In genomic region chr12:90274407-90274806, GRCh38 we compare ENCODE assay signal across 22 cellular contexts.
A peak's percentile ranks its signal among the peaks of the same experiment; 100 is the strongest.
DNase-seq lines count a peak whose midpoint lies in the region; ATAC-seq and TF ChIP-seq lines count a peak whose summit lies in the region.
"Had no signal": no experiment of that assay in that cellular context is flagged by ENCODE, and none has a peak within 500 bp of the region (broad histone marks: within the 10 kb centered on the region; RNA-seq: fewer than 3 reads in every experiment).

No MANE protein-coding gene starts in this region.

- H3K27ac Mint-ChIP-seq in H9 = no peak overlapping the region
- H3K27ac Mint-ChIP-seq: memory B cell, natural killer cell had no signal

- H3K9me3 Mint-ChIP-seq in H9 = no peaks in the 10 kb centered on the region
- H3K9me3 Mint-ChIP-seq: memory B cell had no signal

- no peak overlapping the region for H3K4me3 Mint-ChIP-seq in H9
- H3K4me3 Mint-ChIP-seq: memory B cell, natural killer cell had no signal

- H4K20me1 ChIP-seq in H9 (ENCODE audit: control insufficient read depth, insufficient read depth, insufficient read length) = no peaks in the 10 kb centered on the region
- H4K20me1 ChIP-seq: BLaER1 had no signal

- POLR2A ChIA-PET in Panc1 (lab: Charles Lee) = no interaction called here

- CTCF ChIA-PET in Panc1 (lab: Charles Lee) = interaction anchor here (0.6 kb wide), 1 partner anchor 265 kb away, joined by 3 read pairs; no protein-coding TSS in a partner anchor

- H3K23ac ChIP-seq in H9 (ENCODE audit: insufficient read length, low read depth, low read length) = no peak overlapping the region
- H3K23ac ChIP-seq in mesendoderm (ENCODE audit: low read length) = no peak overlapping the region

- H2BK5ac ChIP-seq in H9 (ENCODE audit: insufficient read length, low read length) = no peak overlapping the region
- no peak overlapping the region for H2BK5ac ChIP-seq in mesendoderm (ENCODE audit: low read length)

- ATAC-seq in Panc1 (no peak), HG03045 (IDR thresholded peaks at IDR 0.05; ENCODE audit: unreplicated experiment) (no peak)
- ATAC-seq: natural killer cell had no signal

- no peaks in the 10 kb centered on the region for H3K4me1 ChIP-seq in H9 (ENCODE audit: insufficient read depth, low read length)
- H3K4me1 ChIP-seq in Panc1 (ENCODE audit: control insufficient read depth, insufficient read depth, low read length) = no peaks in the 10 kb centered on the region
- H3K4me1 ChIP-seq in mesendoderm (ENCODE audit: control insufficient read depth, low read depth, low read length) = no peaks in the 10 kb centered on the region
- H3K4me1 ChIP-seq: BLaER1, SJSA1 had no signal

- no peaks in the 10 kb centered on the region for H3K79me1 ChIP-seq in H9 (ENCODE audit: insufficient read depth, low read depth, low read length, poor library complexity, severe bottlenecking)
- no peaks in the 10 kb centered on the region for H3K79me1 ChIP-seq in mesendoderm (ENCODE audit: low read length)

- no peaks in the 10 kb centered on the region; a peak in 1 of 7 replicates for H3K36me3 Mint-ChIP-seq in H9 (ENCODE audit: insufficient read depth in 1 of 3, low read depth in 3 of 3)
- H3K36me3 Mint-ChIP-seq: memory B cell, natural killer cell had no signal

- no peak overlapping the region for H4K8ac ChIP-seq in H9 (replicated peaks; ENCODE audit: insufficient read length, low read depth, low read length)
- no peak overlapping the region for H4K8ac ChIP-seq in mesendoderm (ENCODE audit: low read depth, low read length)

- H3K4me2 ChIP-seq in H9 (ENCODE audit: insufficient read depth, insufficient read length, low read length) (no peak overlapping the region), mesendoderm (ENCODE audit: low read length) (no peak overlapping the region)
- H3K4me2 ChIP-seq: BLaER1 had no signal

- TF ChIP-seq CTCF in GM13976 (IDR thresholded peaks at IDR 0.05; ENCODE audit: borderline replicate concordance, control extremely low read depth, extremely low read depth, insufficient read depth, missing control alignments) (peak; percentile 26), H9 (conservative IDR thresholded peaks at IDR 0.05) (peak; percentile 33; the same call in 2 of the 3 replicates), Panc1 (IDR thresholded peaks at IDR 0.05) (peak; percentile 14; the same call in 1 of the 2 replicates)

- no peak overlapping the region for H3K27ac ChIP-seq in H9 (ENCODE audit: insufficient read length, low read depth, low read length)
- H3K27ac ChIP-seq in Panc1 (ENCODE audit: low read length) = no peak overlapping the region
- no peak overlapping the region for H3K27ac ChIP-seq in mesendoderm (ENCODE audit: low read depth, low read length)
- H3K27ac ChIP-seq: BLaER1, SJSA1, skin epidermis had no signal

- H2AK5ac ChIP-seq in H9 (ENCODE audit: insufficient read length, low read length) = no peak overlapping the region
- no peak overlapping the region for H2AK5ac ChIP-seq in mesendoderm (ENCODE audit: low read length)

- in situ Hi-C loops in GM13976 (cut with MboI; ENCODE audit: low sequenced_read_pairs, unreplicated experiment) (loop anchor here (25.0 kb wide), 1 partner anchor 737 kb away; the partner anchor contains the start of gene POC1B), Panc1 (cut with HindIII; ENCODE audit: low pct_unique_long_range_greater_than_20kb, low sequenced_read_pairs) (no loop called here)

- H2BK120ac ChIP-seq in H9 (ENCODE audit: low read depth, low read length, poor library complexity, severe bottlenecking) = no peak overlapping the region
- H2BK120ac ChIP-seq in mesendoderm (ENCODE audit: low read depth, low read length) = no peak overlapping the region

- no CpG with 5 or more reads among the region's 1 CpG for WGBS in H9 (ENCODE audit: extremely low coverage, insufficient read length, low lambda C conversion rate)
- WGBS in mesendoderm (ENCODE audit: extremely low coverage, insufficient coverage, low lambda C conversion rate) = no CpG with 5 or more reads among the region's 1 CpG

- H2BK12ac ChIP-seq in H9 (ENCODE audit: insufficient read length, low read depth, low read length) = no peak overlapping the region

- H3K4me3 ChIP-seq in Panc1 (ENCODE audit: low read depth in 2 of 2, low read length in 2 of 2) (no peak overlapping the region), mesendoderm (ENCODE audit: low read length) (no peak overlapping the region)
- H3K4me3 ChIP-seq: BLaER1, SJSA1, skin epidermis had no signal

- BruUV-seq in Panc1 (replicated peaks; lab: Mats Ljungman, UMichigan) = no TSS peak

- H3K9ac ChIP-seq in H9 (ENCODE audit: extremely low read depth, insufficient read length, low read length) (no peak overlapping the region), mesendoderm (ENCODE audit: low read length) (no peak overlapping the region)
- H3K9ac ChIP-seq: BLaER1 had no signal

- H3K4ac ChIP-seq in H9 (ENCODE audit: low read depth, low read length) (no peak overlapping the region), mesendoderm (ENCODE audit: low read depth, low read length) (no peak overlapping the region)

- no peak overlapping the region for H3K18ac ChIP-seq in H9 (ENCODE audit: insufficient read length, low read depth, low read length)
- no peak overlapping the region for H3K18ac ChIP-seq in mesendoderm (ENCODE audit: low read length)

- H3K9me3 ChIP-seq in H9 (ENCODE audit: control insufficient read depth, low read depth, low read length) (no peaks in the 10 kb centered on the region), Panc1 (ENCODE audit: control insufficient read depth, insufficient read depth, low read depth, low read length) (no peaks in the 10 kb centered on the region)
- H3K9me3 ChIP-seq: BLaER1, SJSA1 had no signal

- H2BK20ac ChIP-seq in H9 (ENCODE audit: low read depth, low read length, poor library complexity, severe bottlenecking) = no peak overlapping the region

- H4K91ac ChIP-seq in H9 (ENCODE audit: insufficient read length, low read depth, low read length) = no peak overlapping the region

- H3K27me3 ChIP-seq in H9 (ENCODE audit: insufficient read depth, low read length) (no peaks in the 10 kb centered on the region), Panc1 (ENCODE audit: control insufficient read depth, insufficient read depth, low read length) (no peaks in the 10 kb centered on the region), mesendoderm (ENCODE audit: insufficient read depth, low read length, poor library complexity) (no peaks in the 10 kb centered on the region)
- H3K27me3 ChIP-seq: BLaER1, SJSA1 had no signal

- no peaks in the 10 kb centered on the region for H3K23me2 ChIP-seq in H9 (ENCODE audit: insufficient read length, low read depth, low read length, poor library complexity, severe bottlenecking)

- H3K79me2 ChIP-seq in H9 (ENCODE audit: insufficient read depth, low read length) (no peaks in the 10 kb centered on the region), mesendoderm (ENCODE audit: control insufficient read depth, insufficient read depth, low read length) (no peaks in the 10 kb centered on the region)

- H3K36me3 ChIP-seq in Panc1 (ENCODE audit: control insufficient read depth, insufficient read depth, low read length) = no peaks in the 10 kb centered on the region
- no peaks in the 10 kb centered on the region for H3K36me3 ChIP-seq in mesendoderm (ENCODE audit: control insufficient read depth, insufficient read depth, low read length)
- H3K36me3 ChIP-seq: BLaER1, SJSA1 had no signal

- DNase-seq in GM13976 (ENCODE audit: low spot score) (no peak), H9 (no peak), Panc1 (ENCODE audit: low read depth, low spot score) (no peak), mesendoderm (peak; percentile 42), RPMI8226 (no peak)
- DNase-seq in activated T-cell treated with anti-CD3 and anti-CD28 coated beads, Interleukin-2, amount 50 U/mL, for 48 hours = no peak
- DNase-seq: activated CD4-positive, alpha-beta T cell treated with anti-CD3 and anti-CD28 coated beads for 48 hours; activated CD8-positive, alpha-beta memory T cell treated with anti-CD3 and anti-CD28 coated beads, Interleukin-2, amount 50 U/mL, for 4 hours; activated gamma-delta T cell; amniotic stem cell; caudate nucleus; DMS153; natural killer cell; NCI-H1694 treated with DMSO at 0.1 percent for 48 hours; NCI-H446 treated with DMSO at 0.1 percent for 48 hours; posterior cingulate gyrus; T-helper 9 cell had no signal

- intact Hi-C loops in Panc1 (cut with micrococcal nuclease; ENCODE audit: unreplicated experiment) = no loop called here

- no peaks in the 10 kb centered on the region for H3K27me3 Mint-ChIP-seq in H9 (ENCODE audit: low read depth)
- H3K27me3 Mint-ChIP-seq: memory B cell had no signal

- H4K5ac ChIP-seq in H9 (ENCODE audit: insufficient read length, low read depth, low read length) = no peak overlapping the region
- no peak overlapping the region for H4K5ac ChIP-seq in mesendoderm (ENCODE audit: low read length)

- H3K14ac ChIP-seq in H9 (ENCODE audit: insufficient read depth, low read length) = no peak overlapping the region

- H2BK15ac ChIP-seq in H9 (ENCODE audit: low read depth, low read length) (no peak overlapping the region), mesendoderm (replicated peaks; ENCODE audit: low read depth) (no peak overlapping the region)

- H2AFZ ChIP-seq in H9 (ENCODE audit: low read length) = no peak overlapping the region

- no peaks in the 10 kb centered on the region for H3K4me1 Mint-ChIP-seq in H9
- H3K4me1 Mint-ChIP-seq: memory B cell, natural killer cell had no signal

- H3T11ph ChIP-seq in H9 (ENCODE audit: low read length) = no peak overlapping the region

- H3K56ac ChIP-seq in H9 (ENCODE audit: insufficient read length, low read depth, low read length) = no peak overlapping the region
- H3K56ac ChIP-seq in mesendoderm (ENCODE audit: low read length) = no peak overlapping the region
